ENCODE assay signal across 8 cellular contexts in the genomic region with DNA sequence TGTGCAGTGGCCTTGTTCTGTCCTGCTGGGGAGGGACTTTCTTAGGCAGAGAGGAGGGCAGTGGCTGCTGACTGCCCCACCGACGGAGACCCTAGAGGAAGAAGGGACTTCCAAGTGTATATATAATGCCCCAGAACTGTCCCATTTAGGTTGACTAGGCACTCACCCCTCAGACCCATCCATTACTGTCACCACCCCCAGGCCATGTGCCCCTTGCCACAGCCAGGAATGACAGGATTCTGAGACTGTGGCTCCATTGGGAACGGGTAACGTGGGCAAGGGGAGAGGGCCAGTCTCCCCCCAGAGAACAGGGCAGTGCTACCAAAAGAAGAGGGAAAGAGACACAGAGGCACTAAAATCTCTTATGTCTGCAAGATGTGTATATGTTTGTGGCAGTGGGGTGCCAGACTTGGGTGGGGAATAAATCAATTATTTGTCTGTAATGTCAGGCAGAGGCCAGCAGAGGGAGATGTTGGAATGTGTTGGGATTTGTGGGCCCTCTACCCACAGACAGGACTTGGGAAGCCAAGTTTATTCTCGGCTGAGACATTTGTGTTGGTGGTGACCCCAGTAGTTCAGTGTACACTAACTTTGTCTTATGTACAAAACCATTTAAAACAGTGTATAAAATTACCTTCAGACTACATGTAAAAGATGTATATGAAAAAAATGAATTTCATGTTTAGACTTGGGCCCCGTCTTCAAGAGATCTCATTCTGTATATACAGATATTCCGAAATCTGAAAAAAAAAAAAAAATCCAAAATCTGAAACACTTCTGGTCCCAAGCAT. TPM values are rescaled to one million over a fixed set of nuclear protein-coding genes. Genes with fewer than 3 reads are reported as not detected.
A peak's percentile ranks its signal among the peaks of the same experiment; 100 is the strongest.
DNase-seq lines count a peak whose midpoint lies in the region; ATAC-seq and TF ChIP-seq lines count a peak whose summit lies in the region.

No MANE protein-coding gene starts in this region.

- peaks cover 9% of the 10 kb centered on the region for H3K9me3 ChIP-seq in adipocyte (ENCODE audit: control insufficient read depth, low read length)

- ATAC-seq in left cardiac atrium: peak; percentile 79 to 81

- intact Hi-C loops in left cardiac atrium (cut with DNase I): loop anchor here (1.0 to 5.0 kb wide), 4 partner anchors 69 to 255 kb away; no protein-coding TSS in a partner anchor

- POLR2A ChIA-PET in HEK293T (lab: Yijun Ruan, JAX): no interaction called here

- H3K4me1 ChIP-seq in adipocyte (ENCODE audit: control insufficient read depth, insufficient read depth, low read length): peaks cover 7% of the 10 kb centered on the region

- no peaks in the 10 kb centered on the region for H3K36me3 ChIP-seq in adipocyte (ENCODE audit: control insufficient read depth, insufficient read depth, low read length, severe bottlenecking)

- H3K9ac ChIP-seq in adipocyte (ENCODE audit: low read length): no peak overlapping the region

- DNase-seq in activated gamma-delta T cell treated with Interleukin-2 at 50 U/mL for 16 hours: peak; percentile 46
- DNase-seq in activated gamma-delta T cell (lab: John Stamatoyannopoulos, UW): no peak
- DNase-seq in HEK293T (ENCODE audit: extremely low spot score): peak; percentile 82
- DNase-seq in NCI-H2227 treated with DMSO at 0.1 percent for 48 hours (lab: John Stamatoyannopoulos, UW): peak; percentile 28
- DNase-seq in adipocyte (ENCODE audit: low read depth): peak; percentile 83
- DNase-seq in left cardiac atrium: no peak
- DNase-seq in retina: peak; percentile 83
- DNase-seq in activated CD4-positive, CD25-positive, alpha-beta regulatory T cell (lab: John Stamatoyannopoulos, UW): no peak

- CTCF ChIA-PET in HEK293T (lab: Yijun Ruan, JAX): interaction anchor here (1.2 kb wide), 1 partner anchor 69 kb away, joined by 7 read pairs; no protein-coding TSS in a partner anchor

- peaks cover 25% of the 10 kb centered on the region for H3K27me3 ChIP-seq in adipocyte (replicated peaks; ENCODE audit: control insufficient read depth, insufficient read depth, low read length)

- H3K4me3 ChIP-seq in adipocyte (ENCODE audit: low read length): no peak overlapping the region

TF ChIP-seq in HEK293T, 16 proteins besides CTCF, POLR2A, EP300 and RAD21:
- peak; percentile 81 for TF ChIP-seq PKNOX1 (IDR thresholded peaks at IDR 0.05)
- no peak for TF ChIP-seq NFRKB (IDR thresholded peaks at IDR 0.05)
TF ChIP-seq in HEK293T: peak in this region for 1.

RNA-seq across cellular contexts. Expression of gene TMEM37, which starts 24.0 kb away (rescaled TPM):
- 10 to 100 TPM in 1 of 2 donors, 1 to 10 TPM in 1; 6.1 to 16.4 TPM for total RNA-seq in left cardiac atrium

RNA-seq across cellular contexts. Expression of gene DBI, which starts 40.8 kb away (rescaled TPM):
- total RNA-seq in left cardiac atrium: 100 to 1,000 TPM; 172 to 227 TPM

RNA-seq across cellular contexts. Expression of gene C2orf76, which starts 41.0 kb away (rescaled TPM):
- 10 to 100 TPM in 1 of 2 donors, 1 to 10 TPM in 1; 9.9 to 11.5 TPM for total RNA-seq in left cardiac atrium

Comparison
In these comparisons a context has a peak if more than half of its experiments do, and no peak if none do; other contexts are left out.
1. DNase-seq: peak in activated gamma-delta T cell treated with Interleukin-2 at 50 U/mL for 16 hours (single experiment), HEK293T (single experiment), NCI-H2227 treated with DMSO at 0.1 percent for 48 hours (single experiment), adipocyte (single experiment) and retina (single experiment); none in activated gamma-delta T cell (single experiment), left cardiac atrium (single experiment) and activated CD4-positive, CD25-positive, alpha-beta regulatory T cell (0 of 4).